Comparison of ENCODE assay signal across 2 cellular contexts in genomic region chr15:64845826-64846225, GRCh38.
TF ChIP-seq lines count a peak whose summit lies in the region.

No MANE protein-coding gene starts in this region.

TF ChIP-seq in liver, 16 proteins besides CTCF, POLR2A, EP300 and RAD21:
- TF ChIP-seq RXRA (IDR thresholded peaks at IDR 0.05) (no peak), ZBTB33 (IDR thresholded peaks at IDR 0.05) (no peak)

TF ChIP-seq in HepG2, 621 proteins besides CTCF, POLR2A, EP300 and RAD21:
- TF ChIP-seq ZNF296 (CRISPR knock-in tag; conservative IDR thresholded peaks at IDR 0.05) (no peak), ZMYM2 (CRISPR knock-in tag; IDR thresholded peaks at IDR 0.05) (no peak), CHCHD3 (CRISPR knock-in tag; IDR thresholded peaks at IDR 0.05) (no peak), ZNF564 (CRISPR knock-in tag; IDR thresholded peaks at IDR 0.05) (no peak), TAF1 (CRISPR knock-in tag; IDR thresholded peaks at IDR 0.05) (no peak), NCOA5 (CRISPR knock-in tag; IDR thresholded peaks at IDR 0.05) (no peak), ZNF570 (CRISPR knock-in tag; IDR thresholded peaks at IDR 0.05; ENCODE audit: borderline replicate concordance) (no peak), ZMAT3 (CRISPR knock-in tag; conservative IDR thresholded peaks at IDR 0.05) (no peak), MEF2D (CRISPR knock-in tag; IDR thresholded peaks at IDR 0.05) (no peak), ZFP82 (CRISPR knock-in tag; IDR thresholded peaks at IDR 0.05; ENCODE audit: borderline replicate concordance) (no peak), ZNF687 (CRISPR knock-in tag; IDR thresholded peaks at IDR 0.05) (no peak), HIVEP1 (CRISPR knock-in tag; IDR thresholded peaks at IDR 0.05) (no peak), CEBPB (IDR thresholded peaks at IDR 0.05; ENCODE audit: borderline replicate concordance, low read depth, low read length) (no peak), ZBED4 (CRISPR knock-in tag; IDR thresholded peaks at IDR 0.05; ENCODE audit: borderline replicate concordance) (no peak), EZH2 (conservative IDR thresholded peaks at IDR 0.05; ENCODE audit: low read depth, low read length) (no peak), JDP2 (CRISPR knock-in tag; IDR thresholded peaks at IDR 0.05; ENCODE audit: borderline replicate concordance) (no peak)
